ENCODE assay signal across 10 cellular contexts in the genomic region with DNA sequence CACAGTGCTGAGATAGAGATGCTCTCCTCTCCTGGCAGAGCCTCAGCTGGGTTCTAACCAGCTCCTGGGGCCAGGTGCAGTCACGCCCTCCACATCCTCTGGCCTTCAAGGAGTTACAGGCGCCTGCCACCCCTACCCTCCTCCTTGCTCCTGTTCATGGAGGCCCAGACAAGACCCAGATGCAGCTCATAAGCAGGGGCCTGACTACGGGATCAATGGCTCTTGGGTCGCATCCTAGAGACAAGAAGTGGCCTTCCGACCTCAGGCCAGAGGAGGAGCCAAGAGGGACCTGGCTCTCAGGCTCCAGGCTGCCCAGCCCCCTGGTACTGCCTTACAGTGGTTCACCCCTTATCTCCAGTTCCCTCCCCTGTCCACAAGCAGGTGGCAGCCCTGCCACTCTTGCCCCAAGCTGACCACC. TPM values are rescaled to one million over a fixed set of nuclear protein-coding genes. Genes with fewer than 3 reads are reported as not detected.
A peak's percentile ranks its signal among the peaks of the same experiment; 100 is the strongest.
DNase-seq lines count a peak whose midpoint lies in the region; ATAC-seq and TF ChIP-seq lines count a peak whose summit lies in the region.
"Had no signal": no experiment of that assay in that cellular context is flagged by ENCODE, and none has a peak within 500 bp of the region (broad histone marks: within the 10 kb centered on the region; RNA-seq: fewer than 3 reads in every experiment).

No MANE protein-coding gene starts in this region.

- intact Hi-C loops in esophagus muscularis mucosa (cut with DNase I): no loop called here

- H3K27ac Mint-ChIP-seq in stimulated activated naive CD8-positive, alpha-beta T cell treated with anti-CD3 and anti-CD28 coated beads, Interleukin-15, Interleukin-2, amounts not matched to agents 100 ng/mL and 50 ng/mL, for 24 hours: peak overlapping the region; percentile 97

- H3K4me3 ChIP-seq in RWPE2 (ENCODE audit: severe bottlenecking) (no peak overlapping the region), esophagus muscularis mucosa (peak overlapping the region; percentile 28 to 53 (median 36))

- H3K27me3 ChIP-seq in RWPE2 (ENCODE audit: insufficient read depth, poor library complexity, severe bottlenecking) (no peaks in the 10 kb centered on the region), esophagus muscularis mucosa (peaks cover 0 to 24% (median 0%) of the 10 kb centered on the region in 4 donors)
- H3K27me3 ChIP-seq: pancreas had no signal

- peaks cover 13% of the 10 kb centered on the region for H3K36me3 Mint-ChIP-seq in stimulated activated naive CD8-positive, alpha-beta T cell treated with anti-CD3 and anti-CD28 coated beads, Interleukin-15, Interleukin-2, amounts not matched to agents 100 ng/mL and 50 ng/mL, for 24 hours (ENCODE audit: low read depth)

- H3K9me3 ChIP-seq in RWPE2 (ENCODE audit: severe bottlenecking) (no peaks in the 10 kb centered on the region), esophagus muscularis mucosa (no peaks in the 10 kb centered on the region)
- H3K9me3 ChIP-seq: gastroesophageal sphincter, pancreas had no signal

- no peak for TF ChIP-seq POLR2A in esophagus muscularis mucosa (IDR thresholded peaks at IDR 0.05; ENCODE audit: low read depth)

- no peaks in the 10 kb centered on the region for H3K9me3 Mint-ChIP-seq in stimulated activated naive CD8-positive, alpha-beta T cell treated with anti-CD3 and anti-CD28 coated beads, Interleukin-15, Interleukin-2, amounts not matched to agents 100 ng/mL and 50 ng/mL, for 24 hours

- H3K36me3 ChIP-seq in RWPE2 (ENCODE audit: low read depth) (peaks cover 7% of the 10 kb centered on the region), esophagus muscularis mucosa (peaks cover 0 to 14% (median 6%) of the 10 kb centered on the region in 4 donors)
- H3K36me3 ChIP-seq: pancreas had no signal

- TF ChIP-seq EP300 in esophagus muscularis mucosa (IDR thresholded peaks at IDR 0.05): no peak

- TF ChIP-seq CTCF in RWPE2 (IDR thresholded peaks at IDR 0.05; ENCODE audit: poor library complexity, severe bottlenecking): no peak
- TF ChIP-seq CTCF in esophagus muscularis mucosa (IDR thresholded peaks at IDR 0.05): no peak

- H3K27me3 Mint-ChIP-seq in stimulated activated naive CD8-positive, alpha-beta T cell treated with anti-CD3 and anti-CD28 coated beads, Interleukin-15, Interleukin-2, amounts not matched to agents 100 ng/mL and 50 ng/mL, for 24 hours: no peaks in the 10 kb centered on the region

- ATAC-seq in GM18511 (IDR thresholded peaks at IDR 0.05; ENCODE audit: unreplicated experiment) (peak; percentile 25), RWPE2 (ENCODE audit: low read depth) (peak; percentile 7; the same call in 1 of the 3 replicates), GM21717 (IDR thresholded peaks at IDR 0.05; ENCODE audit: unreplicated experiment) (no peak)

- peak; percentile 33 for DNase-seq in RWPE2 (ENCODE audit: low spot score)
- DNase-seq in esophagus muscularis mucosa (ENCODE audit: extremely low spot score): no peak
- DNase-seq in anterior cingulate cortex (lab: John Stamatoyannopoulos, UW): no peak
- DNase-seq in NCI-H226: no peak
- DNase-seq: SIG-M5 had no signal

- no peaks in the 10 kb centered on the region for H3K4me1 ChIP-seq in RWPE2 (ENCODE audit: insufficient read depth, poor library complexity, severe bottlenecking)
- H3K4me1 ChIP-seq in esophagus muscularis mucosa: peaks cover 34 to 58% (median 49%) of the 10 kb centered on the region in 4 donors
- H3K4me1 ChIP-seq: pancreas had no signal

- peak overlapping the region; percentile 99 for H3K4me3 Mint-ChIP-seq in stimulated activated naive CD8-positive, alpha-beta T cell treated with anti-CD3 and anti-CD28 coated beads, Interleukin-15, Interleukin-2, amounts not matched to agents 100 ng/mL and 50 ng/mL, for 24 hours

- peaks cover 57% of the 10 kb centered on the region for H3K4me1 Mint-ChIP-seq in stimulated activated naive CD8-positive, alpha-beta T cell treated with anti-CD3 and anti-CD28 coated beads, Interleukin-15, Interleukin-2, amounts not matched to agents 100 ng/mL and 50 ng/mL, for 24 hours (ENCODE audit: low read depth)

- H3K27ac ChIP-seq in RWPE2 (ENCODE audit: poor library complexity, severe bottlenecking) (no peak overlapping the region), esophagus muscularis mucosa (replicated peaks in 1 of 4) (peak overlapping the region in 3 of 4 donors; percentile 54 to 66 (median 60))

- WGBS in esophagus muscularis mucosa: no CpG with 5 or more reads among the region's 5 CpGs

RNA-seq across cellular contexts. Expression of a gene that starts 23.0 kb away (rescaled TPM):
- total RNA-seq in esophagus muscularis mucosa: 10 to 100 TPM; 11.2 to 15.0 (median 12.9) TPM
